ENCODE assay signal across 31 cellular contexts in genomic region chr15:61992518-61992917, GRCh38.
"Had no signal": no experiment of that assay in that cellular context is flagged by ENCODE, and none has a peak within 500 bp of the region (broad histone marks: within the 10 kb centered on the region; RNA-seq: fewer than 3 reads in every experiment).

No MANE protein-coding gene starts in this region.

- H3K27ac Mint-ChIP-seq: activated CD4-positive, alpha-beta T cell treated with anti-CD3 and anti-CD28 coated beads, Interleukin-2, amount 10 ng/mL, durations not matched to agents 7 days and 5 days; activated CD8-positive, alpha-beta T cell treated with anti-CD3 and anti-CD28 coated beads, Interleukin-2, amount 10 ng/mL, durations not matched to agents 7 days and 5 days; activated naive CD4-positive, alpha-beta T cell treated with anti-CD3 and anti-CD28 coated beads, Interleukin-2, amount 10 ng/mL, durations not matched to agents 7 days and 5 days; activated naive CD8-positive, alpha-beta T cell treated with anti-CD3 and anti-CD28 coated beads, Interleukin-2, amount 50 U/mL, for 24 hours; activated T-helper 1 cell treated with anti-CD3 and anti-CD28 coated beads, Interleukin-12 subunit alpha, Interleukin-12 subunit beta, Interleukin-2, Interleukin-4 antibody, amounts not matched to agents 30 ng/mL and 10 ng/mL and 1 ng/mL, durations not matched to agents 14 hours and 24 hours and 36 hours; brain; T-helper 1 cell treated with Interleukin-12 subunit alpha and Interleukin-12 subunit beta and Interleukin-4 antibody, amounts not matched to agents 30 μg/mL and 1 μg/mL, for 36 hours; T-helper 2 cell treated with Interferon-gamma antibody and Interleukin-4, amounts not matched to agents 5 μg/mL and 100 μg/mL, for 36 hours had no signal

- H3K27me3 Mint-ChIP-seq: activated CD4-positive, alpha-beta T cell treated with anti-CD3 and anti-CD28 coated beads for 36 hours; activated CD4-positive, alpha-beta T cell treated with anti-CD3 and anti-CD28 coated beads, Interleukin-2, amount 10 ng/mL, durations not matched to agents 7 days and 5 days; activated naive CD4-positive, alpha-beta T cell treated with anti-CD3 and anti-CD28 coated beads, Interleukin-2, amount 10 ng/mL, durations not matched to agents 7 days and 5 days; activated naive CD8-positive, alpha-beta T cell treated with anti-CD3 and anti-CD28 coated beads, Interleukin-2, amount 50 U/mL, for 24 hours; brain had no signal

- H3K27ac ChIP-seq: SJCRH30, SK-N-MC had no signal

- DNase-seq: activated CD4-positive, alpha-beta T cell treated with anti-CD3 and anti-CD28 coated beads for 36 hours; activated CD4-positive, alpha-beta T cell treated with anti-CD3 and anti-CD28 coated beads, Interleukin-2, amount 10 ng/mL, durations not matched to agents 7 days and 5 days; activated CD4-positive, alpha-beta T cell treated with anti-CD3 and anti-CD28 coated beads, Interleukin-2, amount 50 U/mL, for 48 hours; activated CD8-positive, alpha-beta T cell treated with anti-CD3 and anti-CD28 coated beads, Interleukin-2, amount 10 ng/mL, durations not matched to agents 7 days and 5 days; activated effector memory CD4-positive, alpha-beta T cell treated with Interleukin-2 at 50 U/mL for 16 hours; activated naive CD4-positive, alpha-beta T cell treated with anti-CD3 and anti-CD28 coated beads, Interleukin-2, amount 10 ng/mL, durations not matched to agents 7 days and 5 days; activated naive CD8-positive, alpha-beta T cell treated with anti-CD3 and anti-CD28 coated beads, Interleukin-2, amount 50 U/mL, for 24 hours; anterior cingulate cortex; central memory CD4-positive, alpha-beta T cell; Karpas-422; KBM-7; NCI-H1048; NCI-H1105 treated with DMSO at 0.1 percent for 48 hours; NCI-H1436; NCI-H1694; NCI-H1930; NCI-H2081 treated with DMSO at 0.1 percent for 48 hours; NCI-H226; NCI-H446 treated with DMSO at 0.1 percent for 48 hours; NCI-H524; NCI-H69; SHP77; SJCRH30 had no signal

- H3K9me3 Mint-ChIP-seq: activated naive CD4-positive, alpha-beta T cell treated with anti-CD3 and anti-CD28 coated beads, Interleukin-2, amount 10 ng/mL, durations not matched to agents 7 days and 5 days had no signal

- H3K4me1 ChIP-seq: SJCRH30 had no signal

- FAIRE-seq: TTC549 had no signal

- H3K4me3 ChIP-seq: SJCRH30, SK-N-MC had no signal

- ATAC-seq: activated CD4-positive, alpha-beta T cell treated with anti-CD3 and anti-CD28 coated beads for 36 hours; activated CD4-positive, CD25-positive, alpha-beta regulatory T cell treated with anti-CD3 and anti-CD28 coated beads, Interleukin-2, amount 50 U/mL, for 24 hours; activated CD8-positive, alpha-beta T cell treated with anti-CD3 and anti-CD28 coated beads, Interleukin-2, amount 10 ng/mL, durations not matched to agents 7 days and 5 days; activated naive CD8-positive, alpha-beta T cell treated with anti-CD3 and anti-CD28 coated beads, Interleukin-2, amount 50 U/mL, for 24 hours; Panc1 had no signal

- H3K9me3 ChIP-seq: SJCRH30 had no signal

- H3K4me3 Mint-ChIP-seq: activated CD4-positive, alpha-beta T cell treated with anti-CD3 and anti-CD28 coated beads for 36 hours; activated CD4-positive, alpha-beta T cell treated with anti-CD3 and anti-CD28 coated beads, Interleukin-2, amount 10 ng/mL, durations not matched to agents 7 days and 5 days; activated CD8-positive, alpha-beta T cell treated with anti-CD3 and anti-CD28 coated beads, Interleukin-2, amount 10 ng/mL, durations not matched to agents 7 days and 5 days; activated naive CD4-positive, alpha-beta T cell treated with anti-CD3 and anti-CD28 coated beads, Interleukin-2, amount 10 ng/mL, durations not matched to agents 7 days and 5 days; activated naive CD8-positive, alpha-beta T cell treated with anti-CD3 and anti-CD28 coated beads, Interleukin-2, amount 50 U/mL, for 24 hours; activated T-helper 1 cell treated with anti-CD3 and anti-CD28 coated beads, Interleukin-12 subunit alpha, Interleukin-12 subunit beta, Interleukin-2, Interleukin-4 antibody, amounts not matched to agents 30 ng/mL and 10 ng/mL and 1 ng/mL, durations not matched to agents 14 hours and 24 hours and 36 hours; brain; T-helper 1 cell treated with Interleukin-12 subunit alpha and Interleukin-12 subunit beta and Interleukin-4 antibody, amounts not matched to agents 30 μg/mL and 1 μg/mL, for 36 hours; T-helper 2 cell treated with Interferon-gamma antibody and Interleukin-4, amounts not matched to agents 5 μg/mL and 100 μg/mL, for 36 hours had no signal

- H3K27me3 ChIP-seq: SJCRH30 had no signal

- H3K4me1 Mint-ChIP-seq: activated CD4-positive, alpha-beta T cell treated with anti-CD3 and anti-CD28 coated beads, Interleukin-2, amount 10 ng/mL, durations not matched to agents 7 days and 5 days; activated naive CD4-positive, alpha-beta T cell treated with anti-CD3 and anti-CD28 coated beads, Interleukin-2, amount 10 ng/mL, durations not matched to agents 7 days and 5 days; brain had no signal
